ENCODE assay signal across 2 cellular contexts in the genomic region with DNA sequence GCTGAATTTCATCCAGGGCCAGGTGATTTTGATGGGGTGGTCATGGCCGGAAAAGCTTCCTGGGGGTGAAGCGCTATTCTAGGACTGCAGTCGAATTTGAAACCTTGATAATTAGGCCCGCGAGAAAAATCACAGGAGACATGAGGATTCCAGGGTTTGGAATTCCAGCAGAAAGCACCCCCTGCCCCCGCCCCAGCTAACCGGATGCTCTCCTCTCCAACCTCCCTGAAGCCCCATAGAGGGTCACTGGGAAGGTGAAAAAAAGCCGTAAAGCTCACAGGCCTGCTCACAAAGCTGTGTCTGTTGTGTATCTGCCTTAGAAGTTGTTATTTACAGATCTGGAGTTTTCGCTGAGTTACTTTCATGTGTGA.
TF ChIP-seq lines count a peak whose summit lies in the region.

No MANE protein-coding gene starts in this region.

TF ChIP-seq in HCT116, 20 proteins besides CTCF, POLR2A, EP300 and RAD21:
- TF ChIP-seq ZFX (IDR thresholded peaks at IDR 0.05) (no peak), SRF (IDR thresholded peaks at IDR 0.05; ENCODE audit: low read depth) (no peak), ZNF274 (IDR thresholded peaks at IDR 0.05; ENCODE audit: low read depth, low read length) (no peak), SIN3A (IDR thresholded peaks at IDR 0.05; ENCODE audit: low read depth) (no peak), YY1 (IDR thresholded peaks at IDR 0.05; ENCODE audit: extremely low read depth, insufficient replicate concordance, low read depth, low read length) (no peak), TCF7L2 (IDR thresholded peaks at IDR 0.05; ENCODE audit: borderline replicate concordance, extremely low read depth, insufficient read depth, insufficient read length) (no peak), CBX3 (IDR thresholded peaks at IDR 0.05; ENCODE audit: low read depth) (no peak), JUND (IDR thresholded peaks at IDR 0.05) (no peak), EGR1 (IDR thresholded peaks at IDR 0.05; ENCODE audit: low read depth) (no peak), FOSL1 (IDR thresholded peaks at IDR 0.05; ENCODE audit: low read depth) (no peak), POLR2AphosphoS5 (IDR thresholded peaks at IDR 0.05; ENCODE audit: low read depth, low read length) (no peak)
- TF ChIP-seq, protein P1, sequence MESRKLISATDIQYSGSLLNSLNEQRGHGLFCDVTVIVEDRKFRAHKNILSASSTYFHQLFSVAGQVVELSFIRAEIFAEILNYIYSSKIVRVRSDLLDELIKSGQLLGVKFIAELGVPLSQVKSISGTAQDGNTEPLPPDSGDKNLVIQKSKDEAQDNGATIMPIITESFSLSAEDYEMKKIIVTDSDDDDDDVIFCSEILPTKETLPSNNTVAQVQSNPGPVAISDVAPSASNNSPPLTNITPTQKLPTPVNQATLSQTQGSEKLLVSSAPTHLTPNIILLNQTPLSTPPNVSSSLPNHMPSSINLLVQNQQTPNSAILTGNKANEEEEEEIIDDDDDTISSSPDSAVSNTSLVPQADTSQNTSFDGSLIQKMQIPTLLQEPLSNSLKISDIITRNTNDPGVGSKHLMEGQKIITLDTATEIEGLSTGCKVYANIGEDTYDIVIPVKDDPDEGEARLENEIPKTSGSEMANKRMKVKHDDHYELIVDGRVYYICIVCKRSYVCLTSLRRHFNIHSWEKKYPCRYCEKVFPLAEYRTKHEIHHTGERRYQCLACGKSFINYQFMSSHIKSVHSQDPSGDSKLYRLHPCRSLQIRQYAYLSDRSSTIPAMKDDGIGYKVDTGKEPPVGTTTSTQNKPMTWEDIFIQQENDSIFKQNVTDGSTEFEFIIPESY (IDR thresholded peaks at IDR 0.05; ENCODE audit: extremely low read depth, insufficient replicate concordance, low read length): no peak
- TF ChIP-seq, protein P2, sequence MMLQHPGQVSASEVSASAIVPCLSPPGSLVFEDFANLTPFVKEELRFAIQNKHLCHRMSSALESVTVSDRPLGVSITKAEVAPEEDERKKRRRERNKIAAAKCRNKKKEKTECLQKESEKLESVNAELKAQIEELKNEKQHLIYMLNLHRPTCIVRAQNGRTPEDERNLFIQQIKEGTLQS (IDR thresholded peaks at IDR 0.05): no peak

TF ChIP-seq in WTC11, 78 proteins besides CTCF, POLR2A, EP300 and RAD21 (continued from another document):
- TF ChIP-seq ZNF138 (CRISPR knock-in tag; conservative IDR thresholded peaks at IDR 0.05): no peak
- TF ChIP-seq, protein P3, sequence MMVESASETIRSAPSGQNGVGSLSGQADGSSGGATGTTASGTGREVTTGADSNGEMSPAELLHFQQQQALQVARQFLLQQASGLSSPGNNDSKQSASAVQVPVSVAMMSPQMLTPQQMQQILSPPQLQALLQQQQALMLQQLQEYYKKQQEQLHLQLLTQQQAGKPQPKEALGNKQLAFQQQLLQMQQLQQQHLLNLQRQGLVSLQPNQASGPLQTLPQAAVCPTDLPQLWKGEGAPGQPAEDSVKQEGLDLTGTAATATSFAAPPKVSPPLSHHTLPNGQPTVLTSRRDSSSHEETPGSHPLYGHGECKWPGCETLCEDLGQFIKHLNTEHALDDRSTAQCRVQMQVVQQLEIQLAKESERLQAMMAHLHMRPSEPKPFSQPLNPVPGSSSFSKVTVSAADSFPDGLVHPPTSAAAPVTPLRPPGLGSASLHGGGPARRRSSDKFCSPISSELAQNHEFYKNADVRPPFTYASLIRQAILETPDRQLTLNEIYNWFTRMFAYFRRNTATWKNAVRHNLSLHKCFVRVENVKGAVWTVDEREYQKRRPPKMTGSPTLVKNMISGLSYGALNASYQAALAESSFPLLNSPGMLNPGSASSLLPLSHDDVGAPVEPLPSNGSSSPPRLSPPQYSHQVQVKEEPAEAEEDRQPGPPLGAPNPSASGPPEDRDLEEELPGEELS (CRISPR knock-in tag; IDR thresholded peaks at IDR 0.05): no peak
- TF ChIP-seq FOXJ3 (CRISPR knock-in tag; IDR thresholded peaks at IDR 0.05; ENCODE audit: borderline replicate concordance): no peak
- no peak for TF ChIP-seq ZNF232 (CRISPR knock-in tag; IDR thresholded peaks at IDR 0.05)
- TF ChIP-seq GABPB1 (CRISPR knock-in tag; IDR thresholded peaks at IDR 0.05): no peak
- TF ChIP-seq ZBTB21 (CRISPR knock-in tag; IDR thresholded peaks at IDR 0.05; ENCODE audit: borderline replicate concordance): no peak
